ENCODE assay signal across 8 cellular contexts in genomic region chr4:8158710-8159521, GRCh38. TPM values are rescaled to one million over a fixed set of nuclear protein-coding genes. Genes with fewer than 3 reads are reported as not detected.
A peak's percentile ranks its signal among the peaks of the same experiment; 100 is the strongest.
DNase-seq lines count a peak whose midpoint lies in the region; ATAC-seq and TF ChIP-seq lines count a peak whose summit lies in the region.

ABLIM2 (minus strand) TSS chr4:8158813; CDS start chr4:8158689, 124 bp downstream.

- H3K9me3 ChIP-seq in AG04450 (ENCODE audit: control insufficient read depth, insufficient read depth, low read length): peaks cover 4% of the 10 kb centered on the region; the same call in 1 of the 2 replicates

- H3K27ac ChIP-seq in AG04450 (ENCODE audit: low read depth, low read length): no peak within 1 kb of the TSS
- H3K27ac ChIP-seq in caudate nucleus (ENCODE audit: low read depth, low read length): peak within 1 kb of the TSS; percentile 60

- ATAC-seq in GM18909 (IDR thresholded peaks at IDR 0.05; ENCODE audit: poor library complexity, unreplicated experiment) (peak; percentile 97), HG03159 (IDR thresholded peaks at IDR 0.05; ENCODE audit: unreplicated experiment) (peak; percentile 96), WTC11 (peak; percentile 95)

- H3K27ac Mint-ChIP-seq in WTC11: no peak within 1 kb of the TSS

- DNase-seq in AG04450 (ENCODE audit: low read depth, low spot score): peak; percentile 93
- DNase-seq in NCI-H2227 (lab: John Stamatoyannopoulos, UW; ENCODE audit: unreplicated experiment): peak; percentile 96
- peak; percentile 99 for DNase-seq in WTC11 (ENCODE audit: low spot score)
- peak; percentile 74 to 99 (median 97) for DNase-seq in caudate nucleus (lab: John Stamatoyannopoulos, UW)
- peak; percentile 97 for DNase-seq in inferior parietal cortex (ENCODE audit: extremely low spot score)
- peak; percentile 92 for DNase-seq in smooth muscle cell of the brain vasculature (ENCODE audit: low read depth, low spot score)

- POLR2A ChIA-PET in AG04450 (lab: Yijun Ruan, JAX) (interaction anchor here (0.6 kb wide), 1 partner anchor 436 kb away, joined by 3 read pairs; no protein-coding TSS in a partner anchor), WTC11 (lab: Charles Lee) (no interaction called here)

- H3K27me3 ChIP-seq in AG04450 (ENCODE audit: control insufficient read depth, insufficient read depth, low read length): peaks cover 44% of the 10 kb centered on the region

- H3K36me3 Mint-ChIP-seq in WTC11: no peaks in the 10 kb centered on the region

- H3K4me3 ChIP-seq in AG04450 (ENCODE audit: low read depth, low read length): peak within 1 kb of the TSS; percentile 95

- H3K4me3 Mint-ChIP-seq in WTC11: peak within 1 kb of the TSS; percentile 99

- CTCF ChIA-PET in AG04450 (lab: Charles Lee): interaction anchor here (2.2 kb wide), 1 partner anchor 18 kb away, joined by 8 read pairs; no protein-coding TSS in a partner anchor
- CTCF ChIA-PET in WTC11 (lab: Charles Lee): interaction anchor here (0.6 to 2.4 kb wide), 13 partner anchors 9 to 508 kb away, joined by 3 to 15 read pairs (median 4); no protein-coding TSS in a partner anchor

- H3K4me1 Mint-ChIP-seq in WTC11: peaks cover 11% of the 10 kb centered on the region

- peaks cover 41% of the 10 kb centered on the region for H3K27me3 Mint-ChIP-seq in WTC11 (ENCODE audit: low read depth)

- TF ChIP-seq CTCF in AG04450 (IDR thresholded peaks at IDR 0.05; ENCODE audit: low read depth, low read length) (no peak), WTC11 (IDR thresholded peaks at IDR 0.05) (no peak)

- H3K9me3 Mint-ChIP-seq in WTC11: no peaks in the 10 kb centered on the region

TF ChIP-seq in WTC11, 78 proteins besides CTCF, POLR2A, EP300 and RAD21:
- TF ChIP-seq FOXP4 (CRISPR knock-in tag; IDR thresholded peaks at IDR 0.05): peak; percentile 27
- TF ChIP-seq USF2 (CRISPR knock-in tag; IDR thresholded peaks at IDR 0.05): peak; percentile 43; the same call in 1 of the 2 replicates
- TF ChIP-seq TP53 (CRISPR knock-in tag; IDR thresholded peaks at IDR 0.05): peak; percentile 36; the same call in 1 of the 2 replicates
- no peak for TF ChIP-seq ZNF671 (CRISPR knock-in tag; IDR thresholded peaks at IDR 0.05)
- peak; percentile 98 for TF ChIP-seq SP1 (CRISPR knock-in tag; conservative IDR thresholded peaks at IDR 0.05)
- no peak for TF ChIP-seq HMGXB4 (CRISPR knock-in tag; IDR thresholded peaks at IDR 0.05)
- TF ChIP-seq ZNF232 (CRISPR knock-in tag; IDR thresholded peaks at IDR 0.05): no peak
- TF ChIP-seq ELF4 (CRISPR knock-in tag; IDR thresholded peaks at IDR 0.05; ENCODE audit: low read depth): 0 out of 2 replicates have a peak, but pooled peaks have one; percentile 30
- TF ChIP-seq ATF6 (CRISPR knock-in tag; IDR thresholded peaks at IDR 0.05): no peak

RNA-seq across cellular contexts. Expression of gene ABLIM2, which starts in this region (rescaled TPM):
- 0.07 TPM in 1 of 2 replicates, not detected in the other for polyA plus RNA-seq in AG04450 (2011; rRNA removed)
- polyA minus RNA-seq in AG04450 (2011; rRNA and poly(A)+ RNA removed): not detected in 2 replicates
- total RNA-seq in WTC11 (2021): 2.6 to 3.9 TPM (median 2.8 TPM) in 3 replicates

Comparison
In these comparisons a context has a peak if more than half of its experiments do, and no peak if none do; other contexts are left out.
1. Peak in DNase-seq and H3K4me3 ChIP-seq in AG04450; RNA of the gene not detected or under 1 TPM.